Comparison of ENCODE assay signal across 17 cellular contexts in the genomic region with DNA sequence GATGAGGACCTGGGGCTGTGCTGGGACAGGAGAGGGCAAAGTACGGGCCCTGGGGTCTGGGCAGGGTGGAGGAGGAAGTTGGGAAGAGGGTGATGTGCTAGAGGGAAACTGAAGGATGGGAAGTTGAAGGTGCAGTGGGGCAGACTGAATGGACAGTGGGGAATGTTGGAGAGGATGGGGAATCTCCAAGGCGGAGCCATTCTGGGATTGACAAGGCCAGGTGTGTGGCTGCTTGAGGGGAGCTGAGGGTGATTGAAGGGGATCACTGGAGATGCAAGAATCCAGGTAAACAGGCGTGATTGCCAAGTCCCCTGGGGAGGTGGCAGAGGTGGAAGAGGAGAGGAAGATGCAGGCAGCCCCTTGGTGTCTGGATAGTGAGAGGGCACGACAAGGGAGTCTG.
"Had no signal": no experiment of that assay in that cellular context is flagged by ENCODE, and none has a peak within 500 bp of the region (broad histone marks: within the 10 kb centered on the region; RNA-seq: fewer than 3 reads in every experiment).

No MANE protein-coding gene starts in this region.

- H3K4me3 Mint-ChIP-seq: activated CD4-positive, alpha-beta memory T cell treated with anti-CD3 and anti-CD28 coated beads for 36 hours; activated CD4-positive, alpha-beta T cell treated with anti-CD3 and anti-CD28 coated beads for 36 hours; activated T-cell treated with anti-CD3 and anti-CD28 coated beads, Interleukin-2, amount 50 U/mL, for 4 hours; dendritic cell treated with granulocyte-macrophage colony-stimulating factor and Interleukin-4, amounts not matched to agents 40 ng/mL and 50 ng/mL, for 4 days; natural killer cell treated with Interleukin-12 subunit alpha and Interleukin-12 subunit beta and Interleukin-15 and Interleukin-18, amount 100 ng/mL, for 72 hours had no signal

- H3K27me3 Mint-ChIP-seq: activated CD4-positive, alpha-beta memory T cell treated with anti-CD3 and anti-CD28 coated beads for 36 hours; activated CD4-positive, alpha-beta T cell treated with anti-CD3 and anti-CD28 coated beads for 36 hours; dendritic cell treated with granulocyte-macrophage colony-stimulating factor and Interleukin-4, amounts not matched to agents 40 ng/mL and 50 ng/mL, for 4 days; natural killer cell treated with Interleukin-12 subunit alpha and Interleukin-12 subunit beta and Interleukin-15 and Interleukin-18, amount 100 ng/mL, for 72 hours had no signal

- H3K27me3 ChIP-seq: cardiac muscle cell, esophagus muscularis mucosa, sigmoid colon, spleen, tibial nerve, uterus had no signal

- H3K4me1 Mint-ChIP-seq: activated CD4-positive, alpha-beta T cell treated with anti-CD3 and anti-CD28 coated beads for 36 hours had no signal

- H3K36me3 ChIP-seq: uterus had no signal

- DNase-seq: activated CD4-positive, alpha-beta memory T cell treated with anti-CD3 and anti-CD28 coated beads for 36 hours; activated CD4-positive, alpha-beta T cell treated with anti-CD3 and anti-CD28 coated beads for 36 hours; activated effector memory CD4-positive, alpha-beta T cell treated with Interleukin-2 at 50 U/mL for 16 hours; activated naive CD4-positive, alpha-beta T cell treated with anti-CD3 and anti-CD28 coated beads, Interleukin-2, amount 50 U/mL, for 16 hours; activated T-cell treated with anti-CD3 and anti-CD28 coated beads, Interleukin-2, amount 50 U/mL, for 4 hours; effector CD8-positive, alpha-beta T cell; mesendoderm; sigmoid colon; spleen; stimulated activated naive CD8-positive, alpha-beta T cell treated with anti-CD3 and anti-CD28 coated beads, Interleukin-15, Interleukin-2, amounts not matched to agents 100 U/mL and 50 U/mL, for 24 hours; uterus had no signal

- H3K9me3 ChIP-seq: esophagus muscularis mucosa, sigmoid colon, spleen, tibial nerve, uterus had no signal

- H3K4me1 ChIP-seq: esophagus muscularis mucosa, parathyroid adenoma, sigmoid colon, spleen, tibial nerve, uterus had no signal

- ATAC-seq: activated CD4-positive, alpha-beta T cell treated with anti-CD3 and anti-CD28 coated beads for 36 hours; activated T-cell treated with anti-CD3 and anti-CD28 coated beads, Interleukin-2, amount 50 U/mL, for 4 hours; natural killer cell treated with Interleukin-12 subunit alpha and Interleukin-12 subunit beta and Interleukin-15 and Interleukin-18, amount 100 ng/mL, for 72 hours; stimulated activated naive CD8-positive, alpha-beta T cell treated with anti-CD3 and anti-CD28 coated beads, Interleukin-15, Interleukin-2, amounts not matched to agents 100 U/mL and 50 U/mL, for 24 hours had no signal

- H3K27ac Mint-ChIP-seq: activated CD4-positive, alpha-beta memory T cell treated with anti-CD3 and anti-CD28 coated beads for 36 hours; activated CD4-positive, alpha-beta T cell treated with anti-CD3 and anti-CD28 coated beads for 36 hours; dendritic cell treated with granulocyte-macrophage colony-stimulating factor and Interleukin-4, amounts not matched to agents 40 ng/mL and 50 ng/mL, for 4 days; natural killer cell treated with Interleukin-12 subunit alpha and Interleukin-12 subunit beta and Interleukin-15 and Interleukin-18, amount 100 ng/mL, for 72 hours had no signal

- H3K27ac ChIP-seq: cardiac muscle cell, esophagus muscularis mucosa, parathyroid adenoma, sigmoid colon, spleen, tibial nerve, uterus had no signal

- H3K9ac ChIP-seq: parathyroid adenoma had no signal

- H3K4me3 ChIP-seq: cardiac muscle cell, esophagus muscularis mucosa, sigmoid colon, spleen, tibial nerve, uterus had no signal

- H3K9me3 Mint-ChIP-seq: activated CD4-positive, alpha-beta memory T cell treated with anti-CD3 and anti-CD28 coated beads for 36 hours; activated T-cell treated with anti-CD3 and anti-CD28 coated beads, Interleukin-2, amount 50 U/mL, for 4 hours; dendritic cell treated with granulocyte-macrophage colony-stimulating factor and Interleukin-4, amounts not matched to agents 40 ng/mL and 50 ng/mL, for 4 days; natural killer cell treated with Interleukin-12 subunit alpha and Interleukin-12 subunit beta and Interleukin-15 and Interleukin-18, amount 100 ng/mL, for 72 hours had no signal
